ENCODE assay signal across 13 cellular contexts in genomic region chr22:27797793-27798525, GRCh38. TPM values are rescaled to one million over a fixed set of nuclear protein-coding genes. Genes with fewer than 3 reads are reported as not detected.
DNase-seq lines count a peak whose midpoint lies in the region; TF ChIP-seq lines count a peak whose summit lies in the region.
"Had no signal": no experiment of that assay in that cellular context is flagged by ENCODE, and none has a peak within 500 bp of the region (broad histone marks: within the 10 kb centered on the region; RNA-seq: fewer than 3 reads in every experiment).

No MANE protein-coding gene starts in this region.

- H3K36me3 ChIP-seq in transverse colon: no peaks in the 10 kb centered on the region

- H3K9me3 Mint-ChIP-seq in nephron progenitor cell: no peaks in the 10 kb centered on the region
- H3K9me3 Mint-ChIP-seq: activated naive CD4-positive, alpha-beta T cell treated with anti-CD3 and anti-CD28 coated beads, Interleukin-2, amount 50 U/mL, for 72 hours had no signal

- peak overlapping the region; percentile 23 for H3K4me3 Mint-ChIP-seq in nephron progenitor cell
- H3K4me3 Mint-ChIP-seq: activated CD4-positive, alpha-beta T cell treated with anti-CD3 and anti-CD28 coated beads for 36 hours had no signal

- no peak for TF ChIP-seq POLR2A in transverse colon (IDR thresholded peaks at IDR 0.05)

- H3K4me1 ChIP-seq in transverse colon: peaks cover 2 to 34% (median 20%) of the 10 kb centered on the region in 4 donors

- TF ChIP-seq CTCF in astrocyte of the cerebellum (IDR thresholded peaks at IDR 0.05; ENCODE audit: low read depth, low read length, missing control alignments): no peak
- no peak for TF ChIP-seq CTCF in fibroblast of the aortic adventitia (IDR thresholded peaks at IDR 0.05; ENCODE audit: insufficient read depth, low read length)
- no peak for TF ChIP-seq CTCF in nephron progenitor cell (IDR thresholded peaks at IDR 0.05)
- TF ChIP-seq CTCF in transverse colon (IDR thresholded peaks at IDR 0.05): no peak

- peak overlapping the region; percentile 76 for H3K4me3 ChIP-seq in astrocyte of the cerebellum (ENCODE audit: low read depth, low read length)
- peak overlapping the region; percentile 83 for H3K4me3 ChIP-seq in fibroblast of the aortic adventitia (ENCODE audit: low read depth, low read length)
- H3K4me3 ChIP-seq in transverse colon: peak overlapping the region in 1 of 4 donors; percentile 60

- WGBS in transverse colon (ENCODE audit: low coverage in 1 of 2), 2 donors: 73% methylated on average over 22 of the region's 66 CpGs; no CpG with 5 or more reads in 1 of the 2 donors

- peaks cover 73% of the 10 kb centered on the region for H3K27me3 Mint-ChIP-seq in nephron progenitor cell (ENCODE audit: low read depth, poor library complexity)

- no peak for TF ChIP-seq EP300 in transverse colon (IDR thresholded peaks at IDR 0.05; ENCODE audit: low read depth)

- intact Hi-C loops in transverse colon (cut with DNase I; ENCODE audit: low total_unique reads): loop anchor here (10.0 kb wide), 1 partner anchor 583 kb away; no protein-coding TSS in a partner anchor

- in situ Hi-C loops in astrocyte of the cerebellum (cut with HindIII; ENCODE audit: low sequenced_read_pairs): no loop called here
- in situ Hi-C loops in transverse colon (cut with MboI; ENCODE audit: low pct_ligation_motif_present in 1 of 4, low pct_unique_long_range_greater_than_20kb in 1 of 4, low sequenced_read_pairs in 3 of 4): no loop called here

- no peak for DNase-seq in astrocyte of the cerebellum (ENCODE audit: low read depth)
- DNase-seq in fibroblast of the aortic adventitia (ENCODE audit: low read depth): no peak
- DNase-seq in nephron progenitor cell: peak; percentile 36
- DNase-seq in transverse colon: no peak
- no peak for DNase-seq in SW 1271 (lab: John Stamatoyannopoulos, UW)
- DNase-seq in NCI-H1417 treated with DMSO at 0.1 percent for 48 hours (lab: John Stamatoyannopoulos, UW): no peak
- DNase-seq in hippocampal formation (lab: John Stamatoyannopoulos, UW): no peak
- DNase-seq: activated CD4-positive, alpha-beta T cell treated with anti-CD3 and anti-CD28 coated beads for 36 hours; NCI-H446; SHP77 treated with DMSO at 0.1 percent for 48 hours; stimulated activated CD4-positive, alpha-beta T cell treated with anti-CD3 and anti-CD28 coated beads, Interleukin-2, amount 100 ng/mL, for 24 hours; testis had no signal

- H3K27ac ChIP-seq in transverse colon: peak overlapping the region in 3 of 4 donors; percentile 48 to 85 (median 83)
- H3K27ac ChIP-seq: testis had no signal

- H3K27me3 ChIP-seq in transverse colon: peaks cover 66% of the 10 kb centered on the region
- H3K27me3 ChIP-seq: testis had no signal

- H3K9me3 ChIP-seq in transverse colon: no peaks in the 10 kb centered on the region
- H3K9me3 ChIP-seq: testis had no signal

- H3K27ac Mint-ChIP-seq in nephron progenitor cell: no peak overlapping the region
- H3K27ac Mint-ChIP-seq: activated CD4-positive, alpha-beta T cell treated with anti-CD3 and anti-CD28 coated beads for 36 hours; activated naive CD4-positive, alpha-beta T cell treated with anti-CD3 and anti-CD28 coated beads, Interleukin-2, amount 50 U/mL, for 72 hours had no signal

- peaks cover 52% of the 10 kb centered on the region for H3K4me1 Mint-ChIP-seq in nephron progenitor cell

- H3K36me3 Mint-ChIP-seq in nephron progenitor cell (ENCODE audit: low read depth): peaks cover 6% of the 10 kb centered on the region
- H3K36me3 Mint-ChIP-seq: activated naive CD4-positive, alpha-beta T cell treated with anti-CD3 and anti-CD28 coated beads, Interleukin-2, amount 50 U/mL, for 72 hours had no signal

RNA-seq across cellular contexts. Expression of gene MN1, which starts 3.6 kb away (rescaled TPM):
- 27.9 and 55.9 TPM in 2 replicates for total RNA-seq in fibroblast of the aortic adventitia (ENCODE audit: low replicate concordance)
- 1 to 10 TPM; 1.1 to 4.2 (median 3.0) TPM for total RNA-seq in transverse colon
